In the genomic region with DNA sequence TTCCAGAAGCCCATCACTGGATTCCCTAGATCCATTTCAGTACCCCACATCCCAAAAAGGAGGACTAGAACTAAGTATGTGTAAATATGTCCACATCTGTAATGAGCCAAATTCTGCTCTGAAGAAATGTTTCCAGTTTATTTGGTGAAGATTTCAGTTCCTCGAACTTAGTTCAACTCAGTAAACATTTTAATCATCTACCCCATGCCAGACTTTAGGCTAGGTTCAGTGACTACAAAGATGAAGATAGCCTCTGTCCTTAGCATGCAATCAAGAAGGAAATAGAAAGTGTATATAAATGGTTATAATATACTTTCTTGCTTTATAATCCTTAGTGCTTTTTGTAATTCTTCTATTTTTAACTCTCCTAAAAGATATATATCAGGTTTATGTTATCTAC, we compare ENCODE assay signal across 14 cellular contexts. TPM values are rescaled to one million over a fixed set of nuclear protein-coding genes. Genes with fewer than 3 reads are reported as not detected.
DNase-seq lines count a peak whose midpoint lies in the region; ATAC-seq and TF ChIP-seq lines count a peak whose summit lies in the region.
"Had no signal": no experiment of that assay in that cellular context is flagged by ENCODE, and none has a peak within 500 bp of the region (broad histone marks: within the 10 kb centered on the region; RNA-seq: fewer than 3 reads in every experiment).

No MANE protein-coding gene starts in this region.

- H3K79me2 ChIP-seq in smooth muscle cell (ENCODE audit: low read depth), result peaks cover 71% of the 10 kb centered on the region

- BruUV-seq in Caco-2 (replicated peaks; lab: Mats Ljungman, UMichigan) (no TSS peak), MCF 10A (replicated peaks; lab: Mats Ljungman, UMichigan) (no TSS peak)

- DNase-seq in Caco-2 (no peak), MCF 10A (ENCODE audit: unreplicated experiment) (no peak), lower lobe of right lung (no peak), smooth muscle cell (lab: John Stamatoyannopoulos, UW; ENCODE audit: unreplicated experiment) (no peak), occipital lobe (lab: John Stamatoyannopoulos, UW) (no peak), G401 (ENCODE audit: low spot score) (no peak)
- no peak for DNase-seq in stimulated activated CD4-positive, alpha-beta T cell treated with anti-CD3 and anti-CD28 coated beads, Interleukin-1b, Interleukin-23, amount 100 ng/mL, for 48 hours
- DNase-seq: activated CD4-positive, alpha-beta T cell treated with anti-CD3 and anti-CD28 coated beads, Interleukin-2, amount 10 ng/mL, durations not matched to agents 24 days and 14 days; DMS79; NCI-H187 had no signal

- in situ Hi-C loops in G401 (cut with HindIII; ENCODE audit: low sequenced_read_pairs), result no loop called here

- H3K9me3 ChIP-seq in Caco-2 (no peaks in the 10 kb centered on the region), lower lobe of right lung (no peaks in the 10 kb centered on the region), smooth muscle cell (replicated peaks; ENCODE audit: low read depth) (no peaks in the 10 kb centered on the region)

- no peaks in the 10 kb centered on the region for H3K9me3 Mint-ChIP-seq in Caco-2 (ENCODE audit: unreplicated experiment)
- H3K9me3 Mint-ChIP-seq in MCF 10A (ENCODE audit: unreplicated experiment), result no peaks in the 10 kb centered on the region
- H3K9me3 Mint-ChIP-seq: activated CD4-positive, alpha-beta T cell treated with anti-CD3 and anti-CD28 coated beads, Interleukin-2, amount 10 ng/mL, durations not matched to agents 24 days and 14 days; activated T-helper 2 cell treated with anti-CD3 and anti-CD28 coated beads, Interferon-gamma antibody, Interleukin-2, Interleukin-4, amounts not matched to agents 10 μg/mL and 5 μg/mL and 100 μg/mL, durations not matched to agents 14 hours and 24 hours and 36 hours; central memory CD8-positive, alpha-beta T cell had no signal

- H3K27me3 ChIP-seq in Caco-2 (replicated peaks; ENCODE audit: control insufficient read depth, insufficient read depth, low read length) (no peaks in the 10 kb centered on the region), lower lobe of right lung (ENCODE audit: low read depth) (no peaks in the 10 kb centered on the region), smooth muscle cell (ENCODE audit: low read depth) (no peaks in the 10 kb centered on the region)

- POLR2A ChIA-PET in Caco-2 (lab: Charles Lee), result interaction anchor here (0.5 to 1.3 kb wide), 6 partner anchors 11 to 153 kb away, joined by 4 to 8 read pairs (median 4); a partner anchor contains a TSS
- POLR2A ChIA-PET in MCF 10A (lab: Yijun Ruan, JAX), result interaction anchor here (0.7 to 1.3 kb wide), 9 partner anchors 8 to 42 kb away, joined by 3 to 8 read pairs (median 4); a partner anchor contains a TSS

- TF ChIP-seq CTCF in Caco-2 (IDR thresholded peaks at IDR 0.05; ENCODE audit: insufficient read depth in 1 of 2, low read depth in 1 of 2, low read length in 1 of 2, severe bottlenecking in 1 of 2, unreplicated experiment in 1 of 2) (no peak), MCF 10A (IDR thresholded peaks at IDR 0.05; ENCODE audit: unreplicated experiment) (no peak), lower lobe of right lung (IDR thresholded peaks at IDR 0.05) (no peak), smooth muscle cell (IDR thresholded peaks at IDR 0.05; ENCODE audit: borderline replicate concordance, insufficient read depth, poor library complexity, severe bottlenecking) (no peak)

- H3K27ac Mint-ChIP-seq in Caco-2 (ENCODE audit: unreplicated experiment), result peak overlapping the region; percentile 88
- H3K27ac Mint-ChIP-seq in MCF 10A (ENCODE audit: low read depth, unreplicated experiment), result peak overlapping the region; percentile 78
- H3K27ac Mint-ChIP-seq: activated CD4-positive, alpha-beta T cell treated with anti-CD3 and anti-CD28 coated beads, Interleukin-2, amount 10 ng/mL, durations not matched to agents 24 days and 14 days; activated T-helper 2 cell treated with anti-CD3 and anti-CD28 coated beads, Interferon-gamma antibody, Interleukin-2, Interleukin-4, amounts not matched to agents 10 μg/mL and 5 μg/mL and 100 μg/mL, durations not matched to agents 14 hours and 24 hours and 36 hours had no signal

- ATAC-seq in lower lobe of right lung (no peak), GM19463 (IDR thresholded peaks at IDR 0.05; ENCODE audit: unreplicated experiment) (no peak)

- peak overlapping the region; percentile 54 for H3K4me2 ChIP-seq in smooth muscle cell

- no peak overlapping the region for H2AFZ ChIP-seq in smooth muscle cell (ENCODE audit: low read depth)

- peaks cover 29% of the 10 kb centered on the region for H3F3A ChIP-seq in smooth muscle cell (ENCODE audit: low read depth)

- H3K36me3 ChIP-seq in Caco-2 (ENCODE audit: control insufficient read depth, insufficient read depth, low read length) (no peaks in the 10 kb centered on the region), lower lobe of right lung (no peaks in the 10 kb centered on the region), smooth muscle cell (ENCODE audit: low read depth) (no peaks in the 10 kb centered on the region)

- intact Hi-C loops in Caco-2 (cut with micrococcal nuclease; ENCODE audit: unreplicated experiment), result loop anchor here (1.0 kb wide), 2 partner anchors 21 to 43 kb away; a partner anchor contains a TSS
- intact Hi-C loops in MCF 10A (cut with micrococcal nuclease), result loop anchor here (2.0 kb wide), 2 partner anchors 21 to 43 kb away; a partner anchor contains a TSS
- intact Hi-C loops in lower lobe of right lung (cut with DNase I), result no loop called here

- H3K4me3 Mint-ChIP-seq in Caco-2 (ENCODE audit: unreplicated experiment) (peak overlapping the region; percentile 36), MCF 10A (ENCODE audit: unreplicated experiment) (no peak overlapping the region)
- H3K4me3 Mint-ChIP-seq: activated CD4-positive, alpha-beta T cell treated with anti-CD3 and anti-CD28 coated beads, Interleukin-2, amount 10 ng/mL, durations not matched to agents 24 days and 14 days; central memory CD8-positive, alpha-beta T cell had no signal

- CTCF ChIA-PET in Caco-2 (lab: Charles Lee) (interaction anchor here (0.9 to 2.6 kb wide), 12 partner anchors 9 to 439 kb away, joined by 3 to 43 read pairs (median 5); a partner anchor contains a TSS), MCF 10A (lab: Yijun Ruan, JAX) (interaction anchor here (0.8 to 3.5 kb wide), 8 partner anchors 11 to 100 kb away, joined by 3 to 31 read pairs (median 5); no protein-coding TSS in a partner anchor)

- H3K4me1 Mint-ChIP-seq in Caco-2 (ENCODE audit: low read depth, unreplicated experiment) (peaks cover 33% of the 10 kb centered on the region), MCF 10A (ENCODE audit: insufficient read depth, unreplicated experiment) (peaks cover 44% of the 10 kb centered on the region)
- H3K4me1 Mint-ChIP-seq: central memory CD8-positive, alpha-beta T cell had no signal

- H3K4me3 ChIP-seq in Caco-2 (ENCODE audit: low read depth, low read length) (no peak overlapping the region), lower lobe of right lung (no peak overlapping the region), smooth muscle cell (no peak overlapping the region)

- H3K27ac ChIP-seq in lower lobe of right lung (peak overlapping the region; percentile 72), smooth muscle cell (ENCODE audit: low read depth) (peak overlapping the region; percentile 81)

- H3K27me3 Mint-ChIP-seq in Caco-2 (ENCODE audit: insufficient read depth, unreplicated experiment) (no peaks in the 10 kb centered on the region), MCF 10A (ENCODE audit: insufficient read depth, unreplicated experiment) (no peaks in the 10 kb centered on the region)
- H3K27me3 Mint-ChIP-seq: progenitor cell of endocrine pancreas had no signal

- no peak overlapping the region for H3K9ac ChIP-seq in smooth muscle cell (ENCODE audit: low read depth)

- H3K4me1 ChIP-seq in Caco-2 (peaks cover 43% of the 10 kb centered on the region), lower lobe of right lung (peaks cover 25% of the 10 kb centered on the region), smooth muscle cell (ENCODE audit: low read depth) (peaks cover 10% of the 10 kb centered on the region)

- peaks cover 4% of the 10 kb centered on the region for H4K20me1 ChIP-seq in smooth muscle cell (ENCODE audit: low read depth)

- H3K36me3 Mint-ChIP-seq in Caco-2 (ENCODE audit: insufficient read depth, unreplicated experiment) (no peaks in the 10 kb centered on the region), MCF 10A (ENCODE audit: insufficient read depth, unreplicated experiment) (peaks cover 6% of the 10 kb centered on the region)

- 52% methylated on average over 1 of the region's 1 CpG for WGBS in smooth muscle cell (ENCODE audit: low lambda C conversion rate)

RNA-seq across cellular contexts. Expression of a gene that starts 21.5 kb away (rescaled TPM):
- total RNA-seq in Caco-2 (2022), result 13.0 and 13.5 TPM in 2 replicates
- 27.8 and 30.5 TPM in 2 replicates for total RNA-seq in MCF 10A (2022)
- total RNA-seq in lower lobe of right lung, result 23.6 TPM
- total RNA-seq in smooth muscle cell, result 16.5 and 18.1 TPM in 2 replicates
- polyA plus RNA-seq in smooth muscle cell, result 21.8 and 29.5 TPM in 2 replicates
- 51.2 TPM for total RNA-seq in occipital lobe
- 18.6 and 19.1 TPM in 2 replicates for total RNA-seq in G401 (2014; rRNA removed; shearing (Covaris generic))
